In the genomic region with DNA sequence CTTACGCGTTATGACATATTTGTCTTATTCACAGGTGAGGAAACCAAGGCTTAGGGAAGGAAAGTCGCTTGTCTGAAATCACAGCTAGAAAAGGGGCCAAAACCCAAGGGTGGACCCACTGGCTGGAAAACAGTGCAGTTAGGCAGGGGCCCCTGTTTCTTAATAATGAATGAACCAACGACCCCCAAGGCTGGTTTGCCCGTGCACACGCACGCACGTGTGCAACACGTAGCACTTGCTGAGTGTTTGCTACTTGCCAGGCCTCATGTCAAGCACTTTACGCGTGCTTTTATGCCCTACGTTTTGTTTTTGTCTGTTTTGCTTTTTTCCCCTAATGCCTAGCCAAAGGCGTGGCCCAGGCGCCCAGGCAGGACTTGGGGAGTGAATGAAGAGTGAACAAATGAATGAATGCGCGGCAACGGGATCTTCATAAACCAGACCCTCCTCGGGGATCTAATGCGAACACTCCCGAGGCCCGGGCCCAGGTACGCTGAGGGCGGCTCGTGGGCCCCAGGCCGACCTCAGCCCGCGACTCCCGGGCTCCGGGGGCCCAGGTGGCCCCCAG, we compare ENCODE assay signal across 8 cellular contexts. TPM values are rescaled to one million over a fixed set of nuclear protein-coding genes. Genes with fewer than 3 reads are reported as not detected.
DNase-seq lines count a peak whose midpoint lies in the region; ATAC-seq and TF ChIP-seq lines count a peak whose summit lies in the region.

No MANE protein-coding gene starts in this region.

- WGBS in transverse colon (ENCODE audit: low coverage in 1 of 2), 2 donors, result 0 to 27% methylated on average over 2 to 24 of the region's 29 CpGs

- TF ChIP-seq CTCF in MCF 10A (IDR thresholded peaks at IDR 0.05; ENCODE audit: unreplicated experiment) (no peak), lower lobe of right lung (IDR thresholded peaks at IDR 0.05) (no peak), transverse colon (IDR thresholded peaks at IDR 0.05) (no peak)

- H3K9me3 Mint-ChIP-seq in MCF 10A (ENCODE audit: unreplicated experiment), result no peaks in the 10 kb centered on the region

- TF ChIP-seq EP300 in transverse colon (IDR thresholded peaks at IDR 0.05; ENCODE audit: low read depth), result no peak

- peak overlapping the region; percentile 87 for H3K4me3 Mint-ChIP-seq in MCF 10A (ENCODE audit: unreplicated experiment)

- peak overlapping the region; percentile 98 for H3K4me3 ChIP-seq in lower lobe of right lung
- peak overlapping the region; percentile 84 to 99 (median 98) for H3K4me3 ChIP-seq in transverse colon

- H3K27me3 Mint-ChIP-seq in MCF 10A (ENCODE audit: insufficient read depth, unreplicated experiment), result no peaks in the 10 kb centered on the region

- ATAC-seq in lower lobe of right lung (peak; percentile 35 to 44), HG03175 (IDR thresholded peaks at IDR 0.05; ENCODE audit: unreplicated experiment) (no peak)

- CTCF ChIA-PET in MCF 10A (lab: Yijun Ruan, JAX), result no interaction called here

- H3K27me3 ChIP-seq in lower lobe of right lung (ENCODE audit: low read depth) (no peaks in the 10 kb centered on the region), transverse colon (no peaks in the 10 kb centered on the region)

- H3K4me1 ChIP-seq in lower lobe of right lung (peaks cover 31% of the 10 kb centered on the region), transverse colon (peaks cover 4 to 37% (median 24%) of the 10 kb centered on the region in 4 donors)

- H3K36me3 Mint-ChIP-seq in MCF 10A (ENCODE audit: insufficient read depth, unreplicated experiment), result no peaks in the 10 kb centered on the region

- H3K27ac Mint-ChIP-seq in MCF 10A (ENCODE audit: low read depth, unreplicated experiment), result peak overlapping the region; percentile 85

- no TSS peak for BruUV-seq in MCF 10A (replicated peaks; lab: Mats Ljungman, UMichigan)

- H3K9me3 ChIP-seq in lower lobe of right lung, result no peaks in the 10 kb centered on the region
- H3K9me3 ChIP-seq in transverse colon, result no peaks in the 10 kb centered on the region

- TF ChIP-seq POLR2A in transverse colon (IDR thresholded peaks at IDR 0.05), result no peak

- H3K4me1 Mint-ChIP-seq in MCF 10A (ENCODE audit: insufficient read depth, unreplicated experiment), result peaks cover 9% of the 10 kb centered on the region

- in situ Hi-C loops in transverse colon (cut with MboI; ENCODE audit: low pct_ligation_motif_present in 1 of 4, low pct_unique_long_range_greater_than_20kb in 1 of 4, low sequenced_read_pairs in 3 of 4), result no loop called here

- POLR2A ChIA-PET in MCF 10A (lab: Yijun Ruan, JAX), result no interaction called here

- intact Hi-C loops in MCF 10A (cut with micrococcal nuclease), result no loop called here
- intact Hi-C loops in lower lobe of right lung (cut with DNase I), result no loop called here
- intact Hi-C loops in transverse colon (cut with DNase I; ENCODE audit: low total_unique reads), result no loop called here

- DNase-seq in DMS53 (lab: John Stamatoyannopoulos, UW) (peak; percentile 57), DMS53 treated with DMSO at 0.1 percent for 48 hours (lab: John Stamatoyannopoulos, UW; ENCODE audit: unreplicated experiment) (no peak), LoVo (ENCODE audit: low spot score) (peak; percentile 6), MCF 10A (ENCODE audit: unreplicated experiment) (no peak), lower lobe of right lung (no peak), transverse colon (peak; percentile 17), dedifferentiated amniotic fluid mesenchymal stem cell (ENCODE audit: extremely low spot score) (no peak)

- H3K36me3 ChIP-seq in lower lobe of right lung (no peaks in the 10 kb centered on the region), transverse colon (no peaks in the 10 kb centered on the region)

- peak overlapping the region; percentile 46 for H3K27ac ChIP-seq in lower lobe of right lung
- peak overlapping the region; percentile 90 to 96 (median 94) for H3K27ac ChIP-seq in transverse colon

RNA-seq across cellular contexts. Expression of a gene that starts 0.6 kb away (rescaled TPM):
- 114 and 129 TPM in 2 replicates for total RNA-seq in MCF 10A (2022)
- total RNA-seq in lower lobe of right lung, result 62.7 TPM
- 10 to 100 TPM; 23.6 to 56.8 (median 45.4) TPM for total RNA-seq in transverse colon

RNA-seq across cellular contexts. Expression of a gene that starts 50.9 kb away (rescaled TPM):
- 38.4 and 41.9 TPM in 2 replicates for total RNA-seq in MCF 10A (2022)
- total RNA-seq in lower lobe of right lung, result 53.0 TPM
- 10 to 100 TPM; 38.0 to 75.5 (median 66.7) TPM for total RNA-seq in transverse colon

Comparison
In these comparisons a context has a peak if more than half of its experiments do, and no peak if none do; other contexts are left out.
1. DNase-seq: peak in DMS53 (single experiment), LoVo (single experiment) and transverse colon (single experiment); none in DMS53 treated with DMSO at 0.1 percent for 48 hours (single experiment), MCF 10A (single experiment), lower lobe of right lung (single experiment) and dedifferentiated amniotic fluid mesenchymal stem cell (single experiment).